ENCODE assay signal across 8 cellular contexts in genomic region chr18:51029694-51030536, GRCh38. TPM values are rescaled to one million over a fixed set of nuclear protein-coding genes. Genes with fewer than 3 reads are reported as not detected.
DNase-seq lines count a peak whose midpoint lies in the region; ATAC-seq and TF ChIP-seq lines count a peak whose summit lies in the region.

TSS of gene SMAD4 (plus strand) at chr18:51030213. CDS start at chr18:51047047, 16,834 bp downstream.

- peak; percentile 70 for ATAC-seq in HG03457 (IDR thresholded peaks at IDR 0.05; ENCODE audit: unreplicated experiment)

- peak; percentile 91 for DNase-seq in BE2C
- DNase-seq in GM19240 (ENCODE audit: insufficient read length, low spot score): peak; percentile 91
- peak; percentile 93 for DNase-seq in NCI-H524 (lab: John Stamatoyannopoulos, UW)
- peak; percentile 99 for DNase-seq in activated CD4-positive, alpha-beta T cell treated with anti-CD3 and anti-CD28 coated beads for 48 hours
- peak; percentile 96 for DNase-seq in kidney tubule cell (ENCODE audit: low spot score)
- peak; percentile 96 to 98 for DNase-seq in stimulated activated CD4-positive, alpha-beta T cell treated with anti-CD3 and anti-CD28 coated beads, Interleukin-1b, Interleukin-23, amount 100 ng/mL, for 1 hour (ENCODE audit: low read depth in 2 of 2)

- H3K36me3 ChIP-seq in BE2C: no peaks in the 10 kb centered on the region

- peak within 1 kb of the TSS; percentile 87 for H3K27ac ChIP-seq in cingulate gyrus (ENCODE audit: low read depth, low read length)

- no peaks in the 10 kb centered on the region for H3K27me3 ChIP-seq in BE2C

- peak within 1 kb of the TSS; percentile 83 for H3K4me3 ChIP-seq in BE2C (ENCODE audit: low read depth, low read length)

- no peaks in the 10 kb centered on the region for H3K9me3 ChIP-seq in BE2C

- no peak for TF ChIP-seq CTCF in BE2C (IDR thresholded peaks at IDR 0.05; ENCODE audit: low read depth, low read length)

- H3K4me1 ChIP-seq in BE2C: no peaks in the 10 kb centered on the region

RNA-seq across cellular contexts. Expression of gene SMAD4, which starts in this region (rescaled TPM):
- 30.0 TPM for polyA plus RNA-seq in BE2C (2012; ENCODE audit: insufficient read depth, insufficient read length, low read depth)

Comparison
In these comparisons a context has a peak if more than half of its experiments do, and no peak if none do; other contexts are left out.
1. Peak in every context shown above with its lines: DNase-seq, ATAC-seq, H3K4me3 ChIP-seq and H3K27ac ChIP-seq.